Comparison of ENCODE assay signal across 15 cellular contexts in the genomic region with DNA sequence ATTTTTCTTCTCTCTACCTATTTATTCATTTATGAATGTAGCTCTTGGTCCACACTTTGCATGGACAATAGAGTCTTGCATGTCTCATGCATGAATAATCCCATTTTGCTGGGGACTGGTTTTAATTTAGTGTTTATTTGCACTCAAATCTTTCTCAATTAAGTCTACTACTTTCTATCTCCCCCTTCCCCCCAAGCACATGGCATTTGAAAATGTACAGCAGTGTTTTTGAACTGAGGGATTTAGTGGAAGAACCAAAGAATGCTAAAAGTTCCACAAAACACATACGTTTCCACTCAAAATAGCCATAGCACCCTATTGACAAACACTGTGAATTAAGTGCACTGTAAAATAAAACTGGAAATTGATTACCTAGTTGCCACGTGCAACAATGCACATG.
A peak's percentile ranks its signal among the peaks of the same experiment; 100 is the strongest.
DNase-seq lines count a peak whose midpoint lies in the region; ATAC-seq and TF ChIP-seq lines count a peak whose summit lies in the region.
"Had no signal": no experiment of that assay in that cellular context is flagged by ENCODE, and none has a peak within 500 bp of the region (broad histone marks: within the 10 kb centered on the region; RNA-seq: fewer than 3 reads in every experiment).

No MANE protein-coding gene starts in this region.

- H3K9me3 Mint-ChIP-seq in activated naive CD4-positive, alpha-beta T cell treated with anti-CD3 and anti-CD28 coated beads, Interleukin-2, amount 50 U/mL, for 24 hours, result no peaks in the 10 kb centered on the region
- no peaks in the 10 kb centered on the region for H3K9me3 Mint-ChIP-seq in activated naive CD4-positive, alpha-beta T cell treated with anti-CD3 and anti-CD28 coated beads for 36 hours

- CTCF ChIA-PET in activated naive CD4-positive, alpha-beta T cell treated with anti-CD3 and anti-CD28 coated beads for 36 hours (lab: Charles Lee), result no interaction called here

- no peak overlapping the region for H3K4me3 Mint-ChIP-seq in activated naive CD4-positive, alpha-beta T cell treated with anti-CD3 and anti-CD28 coated beads, Interleukin-2, amount 50 U/mL, for 24 hours
- no peak overlapping the region for H3K4me3 Mint-ChIP-seq in activated naive CD4-positive, alpha-beta T cell treated with anti-CD3 and anti-CD28 coated beads for 36 hours
- H3K4me3 Mint-ChIP-seq: B cell; CD4-positive, alpha-beta T cell; CD8-positive, alpha-beta T cell had no signal

- H3K36me3 Mint-ChIP-seq in activated naive CD4-positive, alpha-beta T cell treated with anti-CD3 and anti-CD28 coated beads, Interleukin-2, amount 50 U/mL, for 24 hours, result no peaks in the 10 kb centered on the region
- no peaks in the 10 kb centered on the region for H3K36me3 Mint-ChIP-seq in activated naive CD4-positive, alpha-beta T cell treated with anti-CD3 and anti-CD28 coated beads for 36 hours (ENCODE audit: low read depth)
- H3K36me3 Mint-ChIP-seq: CD8-positive, alpha-beta T cell had no signal

- H3K4me1 Mint-ChIP-seq in activated naive CD4-positive, alpha-beta T cell treated with anti-CD3 and anti-CD28 coated beads, Interleukin-2, amount 50 U/mL, for 24 hours, result no peaks in the 10 kb centered on the region
- H3K4me1 Mint-ChIP-seq in activated naive CD4-positive, alpha-beta T cell treated with anti-CD3 and anti-CD28 coated beads for 36 hours (ENCODE audit: low read depth), result no peaks in the 10 kb centered on the region
- H3K4me1 Mint-ChIP-seq: B cell had no signal

- peak; percentile 39; the same call in 2 of the 3 replicates for ATAC-seq in SK-N-SH treated with all-trans-retinoic acid at 6 μM for 48 hours
- ATAC-seq: A549; CD8-positive, alpha-beta T cell had no signal

- intact Hi-C loops in activated naive CD4-positive, alpha-beta T cell treated with anti-CD3 and anti-CD28 coated beads for 36 hours (cut with micrococcal nuclease), result no loop called here

- DNase-seq in activated naive CD4-positive, alpha-beta T cell treated with anti-CD3 and anti-CD28 coated beads for 36 hours, result no peak
- peak; percentile 42 for DNase-seq in NCI-H69 (lab: John Stamatoyannopoulos, UW)
- DNase-seq in stimulated activated CD8-positive, alpha-beta memory T cell treated with anti-CD3 and anti-CD28 coated beads, Interleukin-4, amount 100 ng/mL, for 48 hours, result no peak
- no peak for DNase-seq in nucleus accumbens (lab: John Stamatoyannopoulos, UW)
- DNase-seq: AML-193; Caco-2; Calu3; CD4-positive, alpha-beta T cell; CD8-positive, alpha-beta T cell; DMS79 treated with DMSO at 0.1 percent for 48 hours; GF-D8 had no signal

- peak overlapping the region; percentile 23 for H3K27ac Mint-ChIP-seq in activated naive CD4-positive, alpha-beta T cell treated with anti-CD3 and anti-CD28 coated beads, Interleukin-2, amount 50 U/mL, for 24 hours
- H3K27ac Mint-ChIP-seq in activated naive CD4-positive, alpha-beta T cell treated with anti-CD3 and anti-CD28 coated beads for 36 hours, result no peak overlapping the region
- H3K27ac Mint-ChIP-seq: B cell; CD4-positive, alpha-beta T cell; CD8-positive, alpha-beta T cell had no signal

- H3K27me3 Mint-ChIP-seq in activated naive CD4-positive, alpha-beta T cell treated with anti-CD3 and anti-CD28 coated beads, Interleukin-2, amount 50 U/mL, for 24 hours, result no peaks in the 10 kb centered on the region
- H3K27me3 Mint-ChIP-seq in activated naive CD4-positive, alpha-beta T cell treated with anti-CD3 and anti-CD28 coated beads for 36 hours (ENCODE audit: low read depth), result no peaks in the 10 kb centered on the region
- H3K27me3 Mint-ChIP-seq: B cell; CD4-positive, alpha-beta T cell had no signal

TF ChIP-seq in SK-N-SH treated with all-trans-retinoic acid at 6 μM for 48 hours, 23 proteins besides CTCF, POLR2A, EP300 and RAD21:
- TF ChIP-seq TCF4 (CRISPR knock-in tag; IDR thresholded peaks at IDR 0.05; ENCODE audit: borderline replicate concordance) (peak; percentile 60; the same call in 1 of the 2 replicates), ZFP3 (CRISPR knock-in tag; IDR thresholded peaks at IDR 0.05) (no peak)
TF ChIP-seq in SK-N-SH treated with all-trans-retinoic acid at 6 μM for 48 hours: peak in this region for 1.
